Comparison of ENCODE assay signal across 18 cellular contexts in the genomic region with DNA sequence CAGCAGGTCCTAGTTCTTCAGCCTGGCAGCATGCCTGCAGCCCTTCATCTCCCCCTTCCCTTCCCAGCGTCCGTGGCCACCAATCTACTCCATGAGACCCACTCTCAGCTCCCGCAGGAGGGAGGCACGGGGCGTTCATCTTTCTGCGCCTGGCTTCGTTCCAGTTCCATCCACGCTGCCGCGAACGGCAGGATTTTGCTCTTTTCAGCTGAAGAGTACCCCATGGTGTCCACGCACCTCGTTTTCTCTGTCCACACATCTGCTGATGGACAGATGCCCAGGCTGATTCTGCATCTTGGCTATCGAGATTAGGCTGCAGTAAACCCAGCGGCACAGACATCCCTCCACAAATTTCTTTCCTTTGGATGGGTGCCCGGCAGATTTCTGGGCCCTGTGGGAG. TPM values are rescaled to one million over a fixed set of nuclear protein-coding genes. Genes with fewer than 3 reads are reported as not detected.
"Had no signal": no experiment of that assay in that cellular context is flagged by ENCODE, and none has a peak within 500 bp of the region (broad histone marks: within the 10 kb centered on the region; RNA-seq: fewer than 3 reads in every experiment).

No MANE protein-coding gene starts in this region.

- H3K4me1 ChIP-seq: gastrocnemius medialis had no signal

- H3K36me3 Mint-ChIP-seq: activated naive CD4-positive, alpha-beta T cell treated with anti-CD3 and anti-CD28 coated beads, Interleukin-2, amount 50 U/mL, for 24 hours; stimulated activated memory B cell treated with anti-CD40 and anti-IgM and Interleukin-4, amounts not matched to agents 10 μg/mL and 1 μg/mL and 100 μg/mL, for 72 hours; WTC11 had no signal

- H3K4me1 Mint-ChIP-seq: activated naive CD4-positive, alpha-beta T cell treated with anti-CD3 and anti-CD28 coated beads, Interleukin-2, amount 50 U/mL, for 24 hours; stimulated activated memory B cell treated with anti-CD40 and anti-IgM and Interleukin-4, amounts not matched to agents 10 μg/mL and 1 μg/mL and 100 μg/mL, for 72 hours; WTC11 had no signal

- H3K9me3 ChIP-seq: gastrocnemius medialis, heart right ventricle, neutrophil, spleen, tibial nerve had no signal

- H3K27ac ChIP-seq: epithelial cell of prostate, gastrocnemius medialis, heart right ventricle, neutrophil, spleen, tibial nerve had no signal

- H3K4me3 Mint-ChIP-seq: activated CD4-positive, alpha-beta T cell treated with anti-CD3 and anti-CD28 coated beads, Interleukin-2, amount 10 ng/mL, durations not matched to agents 7 days and 5 days; activated naive CD4-positive, alpha-beta T cell treated with anti-CD3 and anti-CD28 coated beads, Interleukin-2, amount 50 U/mL, for 24 hours; stimulated activated memory B cell treated with anti-CD40 and anti-IgM and Interleukin-4, amounts not matched to agents 10 μg/mL and 1 μg/mL and 100 μg/mL, for 72 hours; T-helper 17 cell; WTC11 had no signal

- H3K27me3 ChIP-seq: heart right ventricle, neutrophil, tibial nerve had no signal

- H3K9me3 Mint-ChIP-seq: activated naive CD4-positive, alpha-beta T cell treated with anti-CD3 and anti-CD28 coated beads, Interleukin-2, amount 50 U/mL, for 24 hours; stimulated activated memory B cell treated with anti-CD40 and anti-IgM and Interleukin-4, amounts not matched to agents 10 μg/mL and 1 μg/mL and 100 μg/mL, for 72 hours; WTC11 had no signal

- DNase-seq: activated CD4-positive, alpha-beta T cell treated with anti-CD3 and anti-CD28 coated beads, Interleukin-2, amount 10 ng/mL, durations not matched to agents 7 days and 5 days; central memory CD4-positive, alpha-beta T cell; effector memory CD4-positive, alpha-beta T cell; gastrocnemius medialis; kidney; right cardiac atrium; spleen; stimulated activated CD4-positive, alpha-beta T cell treated with anti-CD3 and anti-CD28 coated beads, Interleukin-1b, Interleukin-23, amount 100 ng/mL, for 48 hours; T-helper 17 cell had no signal

- H3K27ac Mint-ChIP-seq: activated CD4-positive, alpha-beta T cell treated with anti-CD3 and anti-CD28 coated beads, Interleukin-2, amount 10 ng/mL, durations not matched to agents 7 days and 5 days; activated naive CD4-positive, alpha-beta T cell treated with anti-CD3 and anti-CD28 coated beads, Interleukin-2, amount 50 U/mL, for 24 hours; activated T-helper 2 cell treated with anti-CD3 and anti-CD28 coated beads, Interferon-gamma antibody, Interleukin-2, Interleukin-4, amounts not matched to agents 10 μg/mL and 5 μg/mL and 100 μg/mL, durations not matched to agents 14 hours and 24 hours and 36 hours; stimulated activated memory B cell treated with anti-CD40 and anti-IgM and Interleukin-4, amounts not matched to agents 10 μg/mL and 1 μg/mL and 100 μg/mL, for 72 hours; T-helper 17 cell; WTC11 had no signal

- H3K36me3 ChIP-seq: gastrocnemius medialis, heart right ventricle, neutrophil, spleen, tibial nerve had no signal

- ATAC-seq: gastrocnemius medialis, T-helper 17 cell, WTC11 had no signal

- H3K4me3 ChIP-seq: gastrocnemius medialis, heart right ventricle, spleen, tibial nerve had no signal

RNA-seq across cellular contexts. Expression of gene NKD2, which starts 30.6 kb away (rescaled TPM):
- total RNA-seq: gastrocnemius medialis, myocyte, T-helper 17 cell had no signal
